ENCODE assay signal across 8 cellular contexts in the genomic region with DNA sequence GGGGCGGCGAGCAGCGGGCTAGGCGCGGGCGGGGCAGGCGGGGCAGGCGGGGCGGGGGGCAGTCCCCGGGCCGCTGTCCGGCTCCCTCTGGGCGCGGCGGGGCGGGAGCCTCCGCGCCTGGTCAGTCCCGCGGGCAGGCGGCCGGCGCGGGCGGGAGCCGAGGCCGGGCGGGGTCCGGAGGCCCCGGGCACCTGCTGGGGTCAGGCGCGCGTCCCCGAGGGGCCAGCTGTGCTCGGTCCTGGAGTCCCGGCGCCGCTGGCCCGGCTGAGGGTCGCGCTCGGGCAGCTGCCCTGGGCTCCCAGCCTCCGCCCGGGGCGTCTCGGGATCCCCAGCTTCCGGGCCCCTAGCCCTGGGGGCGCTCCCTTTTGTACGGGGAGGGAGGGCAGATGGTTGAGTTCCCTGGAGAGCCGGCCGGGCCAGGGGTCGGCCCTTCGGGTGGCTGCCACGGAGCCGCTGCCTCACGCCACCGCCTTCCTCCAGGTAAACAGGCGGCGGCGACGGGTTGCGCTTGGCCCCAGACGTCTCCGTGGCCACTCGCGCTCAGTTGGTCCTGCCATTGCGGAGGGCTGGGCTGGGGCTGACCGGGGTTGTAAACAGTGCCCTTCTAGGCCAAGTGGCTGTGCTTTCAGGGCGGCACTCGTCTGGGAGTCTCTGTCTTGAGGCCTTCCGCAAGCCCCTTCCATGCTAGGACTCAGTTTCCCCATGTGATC. TPM values are rescaled to one million over a fixed set of nuclear protein-coding genes. Genes with fewer than 3 reads are reported as not detected.
DNase-seq lines count a peak whose midpoint lies in the region; ATAC-seq and TF ChIP-seq lines count a peak whose summit lies in the region.

No MANE protein-coding gene starts in this region.

- H3K36me3 ChIP-seq in upper lobe of right lung: peaks cover 16% of the 10 kb centered on the region

- H3K9me3 Mint-ChIP-seq in T-helper 2 cell treated with Interferon-gamma antibody and Interleukin-4, amounts not matched to agents 5 μg/mL and 100 μg/mL, for 36 hours: no peaks in the 10 kb centered on the region

- H3K36me3 Mint-ChIP-seq in T-helper 2 cell treated with Interferon-gamma antibody and Interleukin-4, amounts not matched to agents 5 μg/mL and 100 μg/mL, for 36 hours (ENCODE audit: low read depth): peaks cover 10% of the 10 kb centered on the region

- ATAC-seq in GM19023 (IDR thresholded peaks at IDR 0.05; ENCODE audit: unreplicated experiment): peak; percentile 27
- ATAC-seq in HG03139 (IDR thresholded peaks at IDR 0.05; ENCODE audit: unreplicated experiment): peak; percentile 17
- peak; percentile 58 for ATAC-seq in upper lobe of right lung

- no peaks in the 10 kb centered on the region for H3K27me3 ChIP-seq in dorsolateral prefrontal cortex
- no peaks in the 10 kb centered on the region for H3K27me3 ChIP-seq in mononuclear cell (ENCODE audit: insufficient read depth, low read length)
- H3K27me3 ChIP-seq in upper lobe of right lung: no peaks in the 10 kb centered on the region

- peak overlapping the region; percentile 64 to 99 (median 90) for H3K4me3 ChIP-seq in dorsolateral prefrontal cortex
- H3K4me3 ChIP-seq in mononuclear cell (ENCODE audit: low read length): peak overlapping the region; percentile 73
- peak overlapping the region; percentile 88 for H3K4me3 ChIP-seq in upper lobe of right lung

- H3K27me3 Mint-ChIP-seq in T-helper 2 cell treated with Interferon-gamma antibody and Interleukin-4, amounts not matched to agents 5 μg/mL and 100 μg/mL, for 36 hours (ENCODE audit: low read depth): peaks cover 26% of the 10 kb centered on the region

- H3K4me1 ChIP-seq in mononuclear cell (ENCODE audit: insufficient read depth, low read length) (peaks cover 41% of the 10 kb centered on the region), upper lobe of right lung (peaks cover 22% of the 10 kb centered on the region)

- peak; percentile 20 for DNase-seq in ACHN
- DNase-seq in T-helper 2 cell treated with Interferon-gamma antibody and Interleukin-4, amounts not matched to agents 5 μg/mL and 100 μg/mL, for 36 hours (ENCODE audit: low spot score): no peak
- peak in 2 of 10 donors; percentile 10 to 55 for DNase-seq in dorsolateral prefrontal cortex
- DNase-seq in upper lobe of right lung: peak; percentile 78
- DNase-seq in NCI-H2196 (lab: John Stamatoyannopoulos, UW; ENCODE audit: unreplicated experiment): no peak

- H3K9me3 ChIP-seq in mononuclear cell (ENCODE audit: low read depth, low read length) (no peaks in the 10 kb centered on the region), upper lobe of right lung (no peaks in the 10 kb centered on the region)

- H3K4me3 Mint-ChIP-seq in T-helper 2 cell treated with Interferon-gamma antibody and Interleukin-4, amounts not matched to agents 5 μg/mL and 100 μg/mL, for 36 hours: peak overlapping the region; percentile 92

- H3K27ac Mint-ChIP-seq in T-helper 2 cell treated with Interferon-gamma antibody and Interleukin-4, amounts not matched to agents 5 μg/mL and 100 μg/mL, for 36 hours: peak overlapping the region; percentile 87

- TF ChIP-seq CTCF in dorsolateral prefrontal cortex (IDR thresholded peaks at IDR 0.05 in 54 of 56, conservative IDR thresholded peaks at IDR 0.05 in 2 of 56; ENCODE audit: low read depth in 1 of 56, partially characterized antibody in 56 of 56): no peak
- TF ChIP-seq CTCF in upper lobe of right lung (IDR thresholded peaks at IDR 0.05): no peak

- peaks cover 22% of the 10 kb centered on the region for H3K4me1 Mint-ChIP-seq in T-helper 2 cell treated with Interferon-gamma antibody and Interleukin-4, amounts not matched to agents 5 μg/mL and 100 μg/mL, for 36 hours (ENCODE audit: low read depth)

- H3K27ac ChIP-seq in dorsolateral prefrontal cortex: peak overlapping the region in 57 of 59 donors; percentile 15 to 98 (median 84)
- H3K27ac ChIP-seq in upper lobe of right lung: peak overlapping the region; percentile 86

- intact Hi-C loops in dorsolateral prefrontal cortex (cut with DNase I) (loop anchor here (1.0 to 10.0 kb wide), 3 partner anchors 54 to 57 kb away; a partner anchor contains a TSS), upper lobe of right lung (cut with DNase I) (no loop called here)

- in situ Hi-C loops in ACHN (cut with HindIII; ENCODE audit: low pct_ligation_motif_present, low pct_unique_long_range_greater_than_20kb, low sequenced_read_pairs): no loop called here

RNA-seq across cellular contexts. Expression of a gene that starts 0.5 kb away (rescaled TPM):
- 10 to 100 TPM in 119 of 120 experiments, 1 to 10 TPM in 1; 9.1 to 17.6 (median 13.2) TPM for total RNA-seq in dorsolateral prefrontal cortex
- 10.9 TPM for total RNA-seq in mononuclear cell
- 15.1 TPM for total RNA-seq in upper lobe of right lung

RNA-seq across cellular contexts. Expression of a gene that starts 53.7 kb away (rescaled TPM):
- total RNA-seq in dorsolateral prefrontal cortex (10 to 100 TPM; 49.6 to 99.1 (median 71.8) TPM), mononuclear cell (8.2 TPM), upper lobe of right lung (15.9 TPM)

RNA-seq across cellular contexts. Expression of a gene that starts 56.1 kb away (rescaled TPM):
- total RNA-seq in dorsolateral prefrontal cortex: 10 to 100 TPM; 18.2 to 56.1 (median 32.5) TPM
- total RNA-seq in mononuclear cell: 50.7 TPM
- 24.9 TPM for total RNA-seq in upper lobe of right lung

Comparison
In these comparisons a context has a peak if more than half of its experiments do, and no peak if none do; other contexts are left out.
1. DNase-seq: peak in ACHN (single experiment) and upper lobe of right lung (single experiment); none in T-helper 2 cell treated with Interferon-gamma antibody and Interleukin-4, amounts not matched to agents 5 μg/mL and 100 μg/mL, for 36 hours (single experiment) and NCI-H2196 (single experiment).
2. Peak in every context shown above with its lines, with median percentiles within 50 percentile points of each other: ATAC-seq and H3K4me3 ChIP-seq.